ENCODE assay signal across 29 cellular contexts in genomic region chr21:28960245-28960644, GRCh38.
"Had no signal": no experiment of that assay in that cellular context is flagged by ENCODE, and none has a peak within 500 bp of the region (broad histone marks: within the 10 kb centered on the region; RNA-seq: fewer than 3 reads in every experiment).

No MANE protein-coding gene starts in this region.

- H3K4me1 Mint-ChIP-seq: brain, WTC11 had no signal

- H3K27me3 Mint-ChIP-seq: activated naive CD8-positive, alpha-beta T cell treated with anti-CD3 and anti-CD28 coated beads for 36 hours; brain; naive thymus-derived CD4-positive, alpha-beta T cell had no signal

- H3K9me3 Mint-ChIP-seq: activated naive CD8-positive, alpha-beta T cell treated with anti-CD3 and anti-CD28 coated beads for 36 hours; brain; mesothelial cell of epicardium; naive thymus-derived CD4-positive, alpha-beta T cell; WTC11 had no signal

- ATAC-seq: left cardiac atrium; left ventricle myocardium superior; naive thymus-derived CD4-positive, alpha-beta T cell; pancreas; sciatic nerve; upper lobe of right lung; WTC11 had no signal

- H3K36me3 ChIP-seq: prostate gland had no signal

- H3K27me3 ChIP-seq: adrenal gland, dorsolateral prefrontal cortex, pancreas, suprapubic skin, tibial artery, upper lobe of right lung had no signal

- H3K4me1 ChIP-seq: tibial artery, upper lobe of right lung had no signal

- H3K4me3 Mint-ChIP-seq: activated naive CD8-positive, alpha-beta T cell treated with anti-CD3 and anti-CD28 coated beads for 36 hours; brain; mesothelial cell of epicardium; naive thymus-derived CD4-positive, alpha-beta T cell; WTC11 had no signal

- H3K9me3 ChIP-seq: adrenal gland, pancreas, prostate gland, suprapubic skin, tibial artery, upper lobe of right lung had no signal

- H3K4me3 ChIP-seq: adrenal gland, coronary artery, dorsolateral prefrontal cortex, pancreas, prostate gland, skin epidermis, suprapubic skin, tibial artery, upper lobe of right lung had no signal

- DNase-seq: activated CD4-positive, alpha-beta T cell treated with anti-CD3 and anti-CD28 coated beads for 1 hour; activated CD4-positive, alpha-beta T cell treated with anti-CD3 and anti-CD28 coated beads, Interleukin-2, amount 50 U/mL, for 1 hour; activated naive CD4-positive, alpha-beta T cell; activated naive CD8-positive, alpha-beta T cell treated with anti-CD3 and anti-CD28 coated beads for 36 hours; adrenal gland; aorta; dorsolateral prefrontal cortex; effector memory CD4-positive, alpha-beta T cell; glutamatergic neuron; left cardiac atrium; left ventricle myocardium superior; naive thymus-derived CD4-positive, alpha-beta T cell; pancreas; retina; stimulated activated CD4-positive, alpha-beta T cell treated with anti-CD3 and anti-CD28 coated beads, Interleukin-4, amount 100 ng/mL, for 24 hours; stimulated activated CD8-positive, alpha-beta memory T cell treated with anti-CD3 and anti-CD28 coated beads, Interleukin-4, amount 100 ng/mL, for 48 hours; stimulated activated naive CD4-positive, alpha-beta T cell; SW 1271; T-helper 2 cell; tibial artery; upper lobe of right lung had no signal

- H3K27ac Mint-ChIP-seq: brain, WTC11 had no signal

- H3K27ac ChIP-seq: coronary artery, pancreas, prostate gland, skin epidermis, suprapubic skin, tibial artery, upper lobe of right lung had no signal
